In genomic region chr2:72834561-72834960, GRCh38 we compare ENCODE assay signal across 29 cellular contexts.
"Had no signal": no experiment of that assay in that cellular context is flagged by ENCODE, and none has a peak within 500 bp of the region (broad histone marks: within the 10 kb centered on the region; RNA-seq: fewer than 3 reads in every experiment).

No MANE protein-coding gene starts in this region.

- DNase-seq: activated CD4-positive, alpha-beta memory T cell treated with anti-CD3 and anti-CD28 coated beads, Interleukin-2, amount 10 ng/mL, durations not matched to agents 7 days and 5 days; activated CD4-positive, alpha-beta T cell treated with anti-CD3 and anti-CD28 coated beads for 1 hour; activated CD4-positive, alpha-beta T cell treated with anti-CD3 and anti-CD28 coated beads for 48 hours; activated CD4-positive, CD25-positive, alpha-beta regulatory T cell; activated CD8-positive, alpha-beta memory T cell treated with anti-CD3 and anti-CD28 coated beads for 24 hours; activated CD8-positive, alpha-beta memory T cell treated with anti-CD3 and anti-CD28 coated beads, Interleukin-2, amount 10 ng/mL, durations not matched to agents 7 days and 5 days; activated CD8-positive, alpha-beta memory T cell treated with anti-CD3 and anti-CD28 coated beads, Interleukin-2, amount 50 U/mL, for 48 hours; activated effector memory CD4-positive, alpha-beta T cell treated with anti-CD3 and anti-CD28 coated beads, Interleukin-2, amount 50 U/mL, for 16 hours; activated naive CD4-positive, alpha-beta T cell; activated naive CD8-positive, alpha-beta T cell treated with anti-CD3 and anti-CD28 coated beads, Interleukin-2, amount 10 ng/mL, durations not matched to agents 7 days and 5 days; activated T-cell treated with anti-CD3 and anti-CD28 coated beads, Interleukin-2, amount 50 U/mL, for 72 hours; amygdala; caudate nucleus; cerebellar nuclear complex; MM.1S; MV-4-11; NCI-H1092; NCI-H1436 treated with DMSO at 0.1 percent for 48 hours; NCI-H1694 treated with DMSO at 0.1 percent for 48 hours; NCI-H2029; NCI-H345; NCI-H524 treated with DMSO at 0.1 percent for 48 hours; NK-92 treated with Interleukin-12 subunit alpha and Interleukin-12 subunit beta, amount 100 ng/mL, for 24 hours; Right ventricle myocardium superior; T1000; WERI-Rb-1 had no signal

- H3K36me3 ChIP-seq: ascending aorta, WERI-Rb-1 had no signal

- H3K9me3 ChIP-seq: ascending aorta had no signal

- H3K4me1 ChIP-seq: ascending aorta had no signal

- H3K27me3 ChIP-seq: ascending aorta had no signal

- H3K27ac ChIP-seq: ascending aorta, KMS-11, WERI-Rb-1 had no signal

- H3K4me3 ChIP-seq: ascending aorta had no signal

- ATAC-seq: activated CD8-positive, alpha-beta memory T cell treated with anti-CD3 and anti-CD28 coated beads, Interleukin-2, amount 10 ng/mL, durations not matched to agents 7 days and 5 days; activated T-cell treated with anti-CD3 and anti-CD28 coated beads, Interleukin-2, amount 50 U/mL, for 72 hours; activated T-helper 17 cell treated with anti-CD3 and anti-CD28 coated beads, Interleukin-2, amount 50 U/mL, for 72 hours had no signal
